In genomic region chr3:41102053-41102556, GRCh38 we compare ENCODE assay signal across 23 cellular contexts.
DNase-seq lines count a peak whose midpoint lies in the region; ATAC-seq and TF ChIP-seq lines count a peak whose summit lies in the region.
"Had no signal": no experiment of that assay in that cellular context is flagged by ENCODE, and none has a peak within 500 bp of the region (broad histone marks: within the 10 kb centered on the region; RNA-seq: fewer than 3 reads in every experiment).

No MANE protein-coding gene starts in this region.

- H3K9me3 ChIP-seq in mucosa of descending colon (no peaks in the 10 kb centered on the region), T-helper 17 cell (ENCODE audit: control insufficient read depth, low read length, poor library complexity, severe bottlenecking) (no peaks in the 10 kb centered on the region)
- H3K9me3 ChIP-seq: psoas muscle, SJSA1, tibial artery had no signal

- no peak overlapping the region for H3K4me3 ChIP-seq in epithelial cell of esophagus (ENCODE audit: low read length)
- H3K4me3 ChIP-seq in mucosa of descending colon = no peak overlapping the region
- H3K4me3 ChIP-seq: PC-9, psoas muscle, SJSA1, tibial artery had no signal

- peak; percentile 61 for DNase-seq in ELR (ENCODE audit: low read depth)
- peak; percentile 81 for DNase-seq in RPMI7951 (ENCODE audit: low read depth)
- DNase-seq in epithelial cell of esophagus (ENCODE audit: low read depth) = peak; percentile 99
- DNase-seq in mucosa of descending colon = peak in 1 of 3 donors; percentile 11
- DNase-seq in stimulated activated CD4-positive, alpha-beta T cell treated with anti-CD3 and anti-CD28 coated beads, Interleukin-4, amount 100 ng/mL, for 1 hour = no peak
- DNase-seq in ureter (ENCODE audit: low spot score) = no peak
- no peak for DNase-seq in effector CD8-positive, alpha-beta T cell (lab: John Stamatoyannopoulos, UW)
- DNase-seq in T-helper 17 cell = no peak
- DNase-seq: activated CD4-positive, alpha-beta memory T cell treated with anti-CD3 and anti-CD28 coated beads, Interleukin-2, amount 10 ng/mL, durations not matched to agents 7 days and 5 days; activated naive CD4-positive, alpha-beta T cell; CD4-positive, CD25-positive, alpha-beta regulatory T cell; H7; left ventricle myocardium superior; MM.1S; NCI-H146; NCI-H82; psoas muscle; stimulated activated CD4-positive, alpha-beta T cell treated with anti-CD3 and anti-CD28 coated beads, Interleukin-4, amount 100 ng/mL, for 24 hours; tibial artery had no signal

- no peak overlapping the region for H3K4me3 Mint-ChIP-seq in T-helper 17 cell
- H3K4me3 Mint-ChIP-seq: activated CD4-positive, alpha-beta memory T cell treated with anti-CD3 and anti-CD28 coated beads, Interleukin-2, amount 10 ng/mL, durations not matched to agents 7 days and 5 days; CD4-positive, CD25-positive, alpha-beta regulatory T cell; central memory CD8-positive, alpha-beta T cell; stimulated activated naive CD8-positive, alpha-beta T cell treated with anti-CD3 and anti-CD28 coated beads, Interleukin-15, Interleukin-2, amounts not matched to agents 100 ng/mL and 50 ng/mL, for 24 hours had no signal

- no peaks in the 10 kb centered on the region for H3K4me1 ChIP-seq in mucosa of descending colon (ENCODE audit: low read depth)
- H3K4me1 ChIP-seq: psoas muscle, SJSA1 had no signal

- H3K27ac Mint-ChIP-seq in T-helper 17 cell = no peak overlapping the region
- H3K27ac Mint-ChIP-seq: activated CD4-positive, alpha-beta memory T cell treated with anti-CD3 and anti-CD28 coated beads, Interleukin-2, amount 10 ng/mL, durations not matched to agents 7 days and 5 days; CD4-positive, CD25-positive, alpha-beta regulatory T cell; stimulated activated naive CD8-positive, alpha-beta T cell treated with anti-CD3 and anti-CD28 coated beads, Interleukin-15, Interleukin-2, amounts not matched to agents 100 ng/mL and 50 ng/mL, for 24 hours had no signal

- intact Hi-C loops in mucosa of descending colon (cut with DNase I, micrococcal nuclease) = no loop called here

- no peaks in the 10 kb centered on the region for H3K27me3 Mint-ChIP-seq in T-helper 17 cell

- H3K36me3 ChIP-seq in mucosa of descending colon (ENCODE audit: low read depth) = no peaks in the 10 kb centered on the region
- H3K36me3 ChIP-seq: SJSA1, tibial artery had no signal

- peak; percentile 98 for ATAC-seq in mucosa of descending colon
- ATAC-seq in T-helper 17 cell = no peak
- ATAC-seq: psoas muscle had no signal

- H3K36me3 Mint-ChIP-seq in T-helper 17 cell (ENCODE audit: low read depth) = no peaks in the 10 kb centered on the region
- H3K36me3 Mint-ChIP-seq: CD4-positive, CD25-positive, alpha-beta regulatory T cell had no signal

- no peak for TF ChIP-seq CTCF in epithelial cell of esophagus (IDR thresholded peaks at IDR 0.05; ENCODE audit: insufficient read depth, low read depth, low read length, missing control alignments)
- TF ChIP-seq CTCF in mucosa of descending colon (IDR thresholded peaks at IDR 0.05) = no peak

- H3K4me1 Mint-ChIP-seq in T-helper 17 cell = no peaks in the 10 kb centered on the region
- H3K4me1 Mint-ChIP-seq: activated CD4-positive, alpha-beta memory T cell treated with anti-CD3 and anti-CD28 coated beads, Interleukin-2, amount 10 ng/mL, durations not matched to agents 7 days and 5 days; CD4-positive, CD25-positive, alpha-beta regulatory T cell had no signal

Comparison
In these comparisons a context has a peak if more than half of its experiments do, and no peak if none do; other contexts are left out.
1. DNase-seq: peak in ELR (single experiment), RPMI7951 (single experiment) and epithelial cell of esophagus (single experiment); none in stimulated activated CD4-positive, alpha-beta T cell treated with anti-CD3 and anti-CD28 coated beads, Interleukin-4, amount 100 ng/mL, for 1 hour (single experiment), ureter (single experiment), effector CD8-positive, alpha-beta T cell (single experiment) and T-helper 17 cell (0 of 3).